In the genomic region with DNA sequence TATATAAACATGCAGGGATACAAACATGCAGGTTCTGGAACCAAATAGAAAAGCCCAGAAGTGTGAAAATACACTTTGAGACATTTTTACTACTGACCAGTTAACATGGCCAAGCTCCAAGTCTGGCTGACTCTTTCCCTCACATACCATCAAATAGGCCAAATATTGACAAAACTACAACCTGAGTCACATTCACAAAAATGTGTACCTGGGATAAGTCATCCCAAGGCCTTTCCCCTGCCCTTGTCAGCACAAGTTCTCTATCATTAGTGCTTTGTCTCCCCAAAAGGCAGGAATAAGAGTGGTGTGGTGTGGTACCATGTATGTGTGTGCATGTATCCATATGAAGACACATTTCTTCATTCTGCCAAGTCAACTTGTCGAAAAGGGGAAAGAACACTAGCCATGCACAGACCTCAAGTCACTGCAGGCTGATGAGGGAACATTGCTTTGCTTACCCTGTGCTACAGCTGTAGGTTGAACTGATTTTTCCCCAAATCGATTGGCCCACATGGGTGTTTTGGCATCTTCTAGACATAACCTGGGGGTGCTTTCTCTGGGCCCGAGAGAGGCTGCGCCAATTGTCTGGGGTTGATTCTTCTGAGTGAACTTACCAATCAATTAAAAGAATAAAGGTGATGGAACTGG, we compare ENCODE assay signal across 26 cellular contexts. TPM values are rescaled to one million over a fixed set of nuclear protein-coding genes. Genes with fewer than 3 reads are reported as not detected.
"Had no signal": no experiment of that assay in that cellular context is flagged by ENCODE, and none has a peak within 500 bp of the region (broad histone marks: within the 10 kb centered on the region; RNA-seq: fewer than 3 reads in every experiment).

No MANE protein-coding gene starts in this region.

- H3K27ac Mint-ChIP-seq: activated naive CD8-positive, alpha-beta T cell treated with anti-CD3 and anti-CD28 coated beads for 36 hours; activated T-cell treated with anti-CD3 and anti-CD28 coated beads, Interleukin-2, amount 50 U/mL, for 24 hours; activated T-helper 17 cell treated with anti-CD3 and anti-CD28 coated beads, Interleukin-2, amount 50 U/mL, for 72 hours; stimulated activated memory B cell treated with anti-CD40 and anti-IgM and Interleukin-4, amounts not matched to agents 10 μg/mL and 1 μg/mL and 100 μg/mL, for 72 hours had no signal

- ATAC-seq: activated T-helper 17 cell treated with anti-CD3 and anti-CD28 coated beads, Interleukin-2, amount 50 U/mL, for 72 hours; gastroesophageal sphincter; left colon; mucosa of descending colon; stimulated activated memory B cell treated with anti-CD40 and anti-IgM and Interleukin-4, amounts not matched to agents 10 μg/mL and 1 μg/mL and 100 μg/mL, for 72 hours had no signal

- DNase-seq: activated CD4-positive, alpha-beta T cell treated with anti-CD3 and anti-CD28 coated beads, Interleukin-2, amount 50 U/mL, for 4 hours; activated CD8-positive, alpha-beta memory T cell treated with anti-CD3 and anti-CD28 coated beads for 24 hours; activated CD8-positive, alpha-beta memory T cell treated with anti-CD3 and anti-CD28 coated beads, Interleukin-2, amount 50 U/mL, for 4 hours; activated naive CD8-positive, alpha-beta T cell treated with anti-CD3 and anti-CD28 coated beads for 36 hours; activated T-cell treated with anti-CD3 and anti-CD28 coated beads, Interleukin-2, amount 50 U/mL, for 24 hours; erythroblast; head of caudate nucleus; hypothalamus; left colon; mesenchymal stem cell; mucosa of descending colon; nucleus accumbens; posterior cingulate gyrus; stimulated activated CD4-positive, alpha-beta T cell treated with anti-CD3 and anti-CD28 coated beads, Interleukin-15, amount 100 ng/mL, for 24 hours; stomach; T-helper 9 cell had no signal

- H3K9me3 ChIP-seq: gastroesophageal sphincter, mucosa of descending colon, stomach, suprapubic skin, tibial nerve had no signal

- H3K27ac ChIP-seq: stomach, suprapubic skin, tibial nerve had no signal

- H3K9me3 Mint-ChIP-seq: activated naive CD8-positive, alpha-beta T cell treated with anti-CD3 and anti-CD28 coated beads for 36 hours; activated T-cell treated with anti-CD3 and anti-CD28 coated beads, Interleukin-2, amount 50 U/mL, for 24 hours; activated T-helper 17 cell treated with anti-CD3 and anti-CD28 coated beads, Interleukin-2, amount 50 U/mL, for 72 hours; stimulated activated memory B cell treated with anti-CD40 and anti-IgM and Interleukin-4, amounts not matched to agents 10 μg/mL and 1 μg/mL and 100 μg/mL, for 72 hours had no signal

- H3K4me2 ChIP-seq: smooth muscle cell had no signal

- H3K36me3 Mint-ChIP-seq: activated naive CD8-positive, alpha-beta T cell treated with anti-CD3 and anti-CD28 coated beads for 36 hours; stimulated activated memory B cell treated with anti-CD40 and anti-IgM and Interleukin-4, amounts not matched to agents 10 μg/mL and 1 μg/mL and 100 μg/mL, for 72 hours had no signal

- H3K4me1 Mint-ChIP-seq: activated naive CD8-positive, alpha-beta T cell treated with anti-CD3 and anti-CD28 coated beads for 36 hours; activated T-helper 17 cell treated with anti-CD3 and anti-CD28 coated beads, Interleukin-2, amount 50 U/mL, for 72 hours; stimulated activated memory B cell treated with anti-CD40 and anti-IgM and Interleukin-4, amounts not matched to agents 10 μg/mL and 1 μg/mL and 100 μg/mL, for 72 hours had no signal

- H3K4me3 ChIP-seq: gastroesophageal sphincter, mucosa of descending colon, smooth muscle cell, stomach, suprapubic skin, tibial nerve had no signal

- H3K4me3 Mint-ChIP-seq: activated naive CD8-positive, alpha-beta T cell treated with anti-CD3 and anti-CD28 coated beads for 36 hours; activated T-cell treated with anti-CD3 and anti-CD28 coated beads, Interleukin-2, amount 50 U/mL, for 24 hours; activated T-helper 17 cell treated with anti-CD3 and anti-CD28 coated beads, Interleukin-2, amount 50 U/mL, for 72 hours; stimulated activated memory B cell treated with anti-CD40 and anti-IgM and Interleukin-4, amounts not matched to agents 10 μg/mL and 1 μg/mL and 100 μg/mL, for 72 hours had no signal

- H3K27me3 ChIP-seq: gastroesophageal sphincter, suprapubic skin, tibial nerve had no signal

- H3K36me3 ChIP-seq: gastroesophageal sphincter, stomach, suprapubic skin, tibial nerve had no signal

RNA-seq across cellular contexts. Expression of gene HOXC4, which starts 14.9 kb away (rescaled TPM):
- total RNA-seq: cardiac septum, chondrocyte had no signal
- polyA plus RNA-seq: neural cell had no signal

RNA-seq across cellular contexts. Expression of gene HOXC5, which starts 35.7 kb away (rescaled TPM):
- total RNA-seq: activated naive CD8-positive, alpha-beta T cell treated with anti-CD3 and anti-CD28 coated beads for 36 hours; activated T-helper 17 cell treated with anti-CD3 and anti-CD28 coated beads, Interleukin-2, amount 50 U/mL, for 72 hours; cardiac septum; chondrocyte; left colon; mucosa of descending colon; stomach; T-helper 1 cell treated with Interleukin-12 subunit alpha and Interleukin-12 subunit beta and Interleukin-4 antibody, amounts not matched to agents 30 ng/mL and 1 ng/mL, for 36 hours had no signal
- polyA plus RNA-seq: neural cell had no signal

RNA-seq across cellular contexts. Expression of gene HOXC6, which starts 40.3 kb away (rescaled TPM):
- total RNA-seq: activated naive CD8-positive, alpha-beta T cell treated with anti-CD3 and anti-CD28 coated beads for 36 hours; activated T-helper 17 cell treated with anti-CD3 and anti-CD28 coated beads, Interleukin-2, amount 50 U/mL, for 72 hours; chondrocyte; left colon; T-helper 1 cell treated with Interleukin-12 subunit alpha and Interleukin-12 subunit beta and Interleukin-4 antibody, amounts not matched to agents 30 ng/mL and 1 ng/mL, for 36 hours had no signal
- polyA plus RNA-seq: neural cell had no signal

RNA-seq across cellular contexts. Expression of gene HOXC8, which starts 59.8 kb away (rescaled TPM):
- total RNA-seq: activated naive CD8-positive, alpha-beta T cell treated with anti-CD3 and anti-CD28 coated beads for 36 hours; activated T-helper 17 cell treated with anti-CD3 and anti-CD28 coated beads, Interleukin-2, amount 50 U/mL, for 72 hours; cardiac septum; chondrocyte; left colon; mucosa of descending colon; stomach; T-helper 1 cell treated with Interleukin-12 subunit alpha and Interleukin-12 subunit beta and Interleukin-4 antibody, amounts not matched to agents 30 ng/mL and 1 ng/mL, for 36 hours had no signal
- polyA plus RNA-seq: neural cell had no signal
